Comparison of ENCODE assay signal across 20 cellular contexts in genomic region chr1:97332716-97333115, GRCh38.
A peak's percentile ranks its signal among the peaks of the same experiment; 100 is the strongest.
DNase-seq lines count a peak whose midpoint lies in the region; TF ChIP-seq lines count a peak whose summit lies in the region.
"Had no signal": no experiment of that assay in that cellular context is flagged by ENCODE, and none has a peak within 500 bp of the region (broad histone marks: within the 10 kb centered on the region; RNA-seq: fewer than 3 reads in every experiment).

No MANE protein-coding gene starts in this region.

- no peaks in the 10 kb centered on the region for H3K9me2 ChIP-seq in SK-N-SH

- TF ChIP-seq EP300 in SK-N-SH (IDR thresholded peaks at IDR 0.05; ENCODE audit: borderline replicate concordance in 1 of 2, low read depth in 1 of 2, low read length in 1 of 2) = no peak

- H3K4me3 ChIP-seq in SK-N-SH (ENCODE audit: low read depth in 2 of 2, low read length in 1 of 2) (no peak overlapping the region), retinal pigment epithelial cell (ENCODE audit: low read length) (no peak overlapping the region)
- H3K4me3 ChIP-seq: BLaER1 treated with 17β-estradiol and CSF1 and Interleukin-3, amounts not matched to agents 10 nM and 100 nM; hepatocyte had no signal

- no peak overlapping the region for H2AFZ ChIP-seq in SK-N-SH (ENCODE audit: low read depth)
- H2AFZ ChIP-seq: hepatocyte, parathyroid adenoma had no signal

- POLR2A ChIA-PET in SK-N-SH (lab: Yijun Ruan, JAX) = no interaction called here

- no peak for TF ChIP-seq CTCF in SK-N-SH (IDR thresholded peaks at IDR 0.05)
- TF ChIP-seq CTCF in retinal pigment epithelial cell (conservative IDR thresholded peaks at IDR 0.05; ENCODE audit: low read depth, low read length) = no peak

- H3K27ac ChIP-seq in SK-N-SH (ENCODE audit: low read depth in 2 of 2, low read length in 1 of 2) = peak overlapping the region in 1 of 2 experiments; percentile 64; a peak in 3 of 4 replicates
- H3K27ac ChIP-seq: BLaER1 treated with 17β-estradiol and CSF1 and Interleukin-3, amounts not matched to agents 10 nM and 100 nM; hepatocyte; KMS-11; parathyroid adenoma had no signal

- no peaks in the 10 kb centered on the region; the same call in 1 of the 2 replicates for H3K79me2 ChIP-seq in SK-N-SH (ENCODE audit: insufficient read depth)
- H3K79me2 ChIP-seq: hepatocyte, parathyroid adenoma had no signal

- peak; percentile 81 for DNase-seq in EH (ENCODE audit: low read depth)
- no peak for DNase-seq in SK-N-SH
- peak; percentile 41 for DNase-seq in fibroblast of gingiva (ENCODE audit: low read depth)
- peak; percentile 64 for DNase-seq in retinal pigment epithelial cell (ENCODE audit: low read depth)
- no peak for DNase-seq in NCI-H187 treated with DMSO at 0.1 percent for 48 hours (lab: John Stamatoyannopoulos, UW)
- DNase-seq in hepatic stellate cell (ENCODE audit: low spot score) = no peak
- DNase-seq in DMS53 treated with DMSO at 0.1 percent for 48 hours (lab: John Stamatoyannopoulos, UW; ENCODE audit: unreplicated experiment) = no peak
- DNase-seq in activated CD4-positive, alpha-beta T cell treated with anti-CD3 and anti-CD28 coated beads, Interleukin-2, amount 50 U/mL, for 4 hours = no peak
- DNase-seq: activated CD4-positive, CD25-positive, alpha-beta regulatory T cell treated with anti-CD3 and anti-CD28 coated beads, Interleukin-2, amount 50 U/mL, for 72 hours; activated CD8-positive, alpha-beta memory T cell treated with anti-CD3 and anti-CD28 coated beads, Interleukin-2, amount 50 U/mL, for 48 hours; activated naive CD4-positive, alpha-beta T cell treated with anti-CD3 and anti-CD28 coated beads, Interleukin-2, amount 50 U/mL, for 16 hours; DMS153; endodermal cell; left cardiac atrium; Right ventricle myocardium superior; substantia nigra had no signal

- TF ChIP-seq RAD21 in SK-N-SH (IDR thresholded peaks at IDR 0.05; ENCODE audit: low read length) = no peak

- no peak overlapping the region for H3K9ac ChIP-seq in SK-N-SH
- H3K9ac ChIP-seq: BLaER1 treated with 17β-estradiol and CSF1 and Interleukin-3, amounts not matched to agents 10 nM and 100 nM; KMS-11; parathyroid adenoma had no signal

- no peaks in the 10 kb centered on the region for H3K27me3 ChIP-seq in SK-N-SH (ENCODE audit: insufficient read depth)
- H3K27me3 ChIP-seq: BLaER1 treated with 17β-estradiol and CSF1 and Interleukin-3, amounts not matched to agents 10 nM and 100 nM; hepatocyte had no signal

- H3K4me2 ChIP-seq in SK-N-SH = 0 out of 2 replicates have a peak overlapping the region, but pooled peaks have one; percentile 20
- H3K4me2 ChIP-seq: BLaER1 treated with 17β-estradiol and CSF1 and Interleukin-3, amounts not matched to agents 10 nM and 100 nM; hepatocyte; KMS-11 had no signal

- peaks cover 24% of the 10 kb centered on the region for H3F3A ChIP-seq in SK-N-SH (replicated peaks; ENCODE audit: insufficient read depth)

- no peaks in the 10 kb centered on the region for H3K36me3 ChIP-seq in SK-N-SH (replicated peaks in 1 of 2; ENCODE audit: control insufficient read depth in 1 of 2, insufficient read depth in 2 of 2, low read length in 1 of 2)
- H3K36me3 ChIP-seq: BLaER1 treated with 17β-estradiol and CSF1 and Interleukin-3, amounts not matched to agents 10 nM and 100 nM had no signal

- CTCF ChIA-PET in SK-N-SH (lab: Yijun Ruan, JAX) = no interaction called here

- peaks cover 3 to 36% of the 10 kb centered on the region in 2 experiments for H3K4me1 ChIP-seq in SK-N-SH (ENCODE audit: control insufficient read depth in 1 of 2, insufficient read depth in 2 of 2, low read depth in 1 of 2, low read length in 1 of 2)
- H3K4me1 ChIP-seq: parathyroid adenoma had no signal

- H4K20me1 ChIP-seq in SK-N-SH (ENCODE audit: insufficient read depth) = no peaks in the 10 kb centered on the region
- H4K20me1 ChIP-seq: BLaER1 treated with 17β-estradiol and CSF1 and Interleukin-3, amounts not matched to agents 10 nM and 100 nM had no signal

- no peaks in the 10 kb centered on the region for H3K9me3 ChIP-seq in SK-N-SH
- H3K9me3 ChIP-seq: BLaER1 treated with 17β-estradiol and CSF1 and Interleukin-3, amounts not matched to agents 10 nM and 100 nM had no signal

TF ChIP-seq in SK-N-SH, 30 proteins besides CTCF, POLR2A, EP300 and RAD21:
- no peak for TF ChIP-seq USF1 (IDR thresholded peaks at IDR 0.05; ENCODE audit: borderline replicate concordance, low read depth)
- no peak for TF ChIP-seq SIN3A (IDR thresholded peaks at IDR 0.05; ENCODE audit: borderline replicate concordance, low read depth, low read length)
- TF ChIP-seq POLR2AphosphoS5 (IDR thresholded peaks at IDR 0.05; ENCODE audit: low read depth, low read length) = no peak
- TF ChIP-seq FOSL2 (IDR thresholded peaks at IDR 0.05; ENCODE audit: borderline replicate concordance, low read depth) = peak; percentile 86
- no peak for TF ChIP-seq GABPA (IDR thresholded peaks at IDR 0.05; ENCODE audit: low read depth)
- TF ChIP-seq TCF12 (IDR thresholded peaks at IDR 0.05) = peak; percentile 40
- TF ChIP-seq MAX (IDR thresholded peaks at IDR 0.05; ENCODE audit: low read depth) = no peak
- TF ChIP-seq FOXM1 (IDR thresholded peaks at IDR 0.05; ENCODE audit: low read depth) = no peak
- TF ChIP-seq MXI1 (IDR thresholded peaks at IDR 0.05; ENCODE audit: low read depth, low read length) = no peak
- no peak for TF ChIP-seq SMC3 (IDR thresholded peaks at IDR 0.05; ENCODE audit: low read depth, low read length)
- TF ChIP-seq RXRA (IDR thresholded peaks at IDR 0.05; ENCODE audit: borderline replicate concordance, low read depth) = no peak
- no peak for TF ChIP-seq ZBTB33 (IDR thresholded peaks at IDR 0.05; ENCODE audit: borderline replicate concordance, low read depth)
- no peak for TF ChIP-seq RFX5 (IDR thresholded peaks at IDR 0.05; ENCODE audit: low read length)
- TF ChIP-seq GATA2 (CRISPR knock-in tag; IDR thresholded peaks at IDR 0.05) = no peak
- TF ChIP-seq TEAD4 (IDR thresholded peaks at IDR 0.05; ENCODE audit: borderline replicate concordance, insufficient read depth) = 0 out of 2 replicates have a peak, but pooled peaks have one; percentile 17
- no peak for TF ChIP-seq MEF2A (IDR thresholded peaks at IDR 0.05; ENCODE audit: borderline replicate concordance, low read depth)
- no peak for TF ChIP-seq RCOR1 (IDR thresholded peaks at IDR 0.05; ENCODE audit: low read length)
- no peak for TF ChIP-seq PBX3 (IDR thresholded peaks at IDR 0.05)
- TF ChIP-seq JUND (IDR thresholded peaks at IDR 0.05) = peak; percentile 73

Comparison
In these comparisons a context has a peak if more than half of its experiments do, and no peak if none do; other contexts are left out.
1. DNase-seq: peak in EH (single experiment), fibroblast of gingiva (single experiment) and retinal pigment epithelial cell (single experiment); none in SK-N-SH (single experiment), NCI-H187 treated with DMSO at 0.1 percent for 48 hours (single experiment), hepatic stellate cell (single experiment), DMS53 treated with DMSO at 0.1 percent for 48 hours (single experiment) and activated CD4-positive, alpha-beta T cell treated with anti-CD3 and anti-CD28 coated beads, Interleukin-2, amount 50 U/mL, for 4 hours (0 of 2).